1 cellular context compared by ENCODE assay signal in the genomic region with DNA sequence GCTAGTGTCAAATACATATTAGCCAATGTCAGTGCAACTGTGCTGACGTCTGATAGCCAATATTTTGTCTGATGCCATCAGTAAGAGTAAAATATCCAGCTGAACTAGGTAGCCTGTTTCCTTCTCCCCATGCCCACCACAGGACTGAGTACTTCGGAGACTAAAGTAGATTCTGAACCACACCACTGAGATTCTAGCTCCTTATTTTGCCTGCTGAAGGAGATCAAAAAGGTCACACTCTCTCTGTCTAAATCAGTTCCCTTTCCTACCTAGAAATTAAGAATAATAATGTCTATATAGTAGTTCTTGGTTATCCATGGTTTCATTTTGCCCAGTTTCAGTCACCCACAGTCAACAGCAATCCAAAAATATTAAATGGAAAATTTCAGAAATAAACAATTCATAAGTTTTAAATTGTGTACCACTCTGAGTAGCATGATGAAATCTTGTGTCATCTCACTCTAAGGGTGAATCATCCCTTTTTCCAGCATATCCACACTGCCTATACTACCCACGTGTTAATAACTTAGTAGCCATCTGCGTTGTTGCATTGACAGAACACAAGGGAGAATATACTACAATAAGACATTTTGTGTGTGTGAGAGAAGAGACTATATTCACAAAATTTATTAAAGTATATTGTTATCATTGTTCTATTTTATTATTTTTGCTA.
TF ChIP-seq lines count a peak whose summit lies in the region.

No MANE protein-coding gene starts in this region.

TF ChIP-seq in IMR-90, 13 proteins besides CTCF, POLR2A, EP300 and RAD21:
- TF ChIP-seq RCOR1 (IDR thresholded peaks at IDR 0.05; ENCODE audit: insufficient replicate concordance, low read length) (no peak), NFE2L2 (IDR thresholded peaks at IDR 0.05; ENCODE audit: low read depth, low read length) (no peak), CHD1 (IDR thresholded peaks at IDR 0.05; ENCODE audit: low read depth, low read length) (no peak), RFX5 (IDR thresholded peaks at IDR 0.05; ENCODE audit: low read depth, low read length) (no peak), CEBPB (IDR thresholded peaks at IDR 0.05; ENCODE audit: low read depth, low read length) (peak; percentile 88), MAFK (IDR thresholded peaks at IDR 0.05; ENCODE audit: low read depth, low read length) (no peak), MAZ (IDR thresholded peaks at IDR 0.05; ENCODE audit: borderline replicate concordance, low read depth, low read length) (no peak), SMC3 (IDR thresholded peaks at IDR 0.05; ENCODE audit: low read depth, low read length) (no peak), BHLHE40 (IDR thresholded peaks at IDR 0.05; ENCODE audit: low read depth, low read length) (no peak), MXI1 (IDR thresholded peaks at IDR 0.05; ENCODE audit: borderline replicate concordance, low read depth, low read length) (no peak), FOS (IDR thresholded peaks at IDR 0.05; ENCODE audit: low read depth, low read length) (no peak)
- TF ChIP-seq, protein P1, sequence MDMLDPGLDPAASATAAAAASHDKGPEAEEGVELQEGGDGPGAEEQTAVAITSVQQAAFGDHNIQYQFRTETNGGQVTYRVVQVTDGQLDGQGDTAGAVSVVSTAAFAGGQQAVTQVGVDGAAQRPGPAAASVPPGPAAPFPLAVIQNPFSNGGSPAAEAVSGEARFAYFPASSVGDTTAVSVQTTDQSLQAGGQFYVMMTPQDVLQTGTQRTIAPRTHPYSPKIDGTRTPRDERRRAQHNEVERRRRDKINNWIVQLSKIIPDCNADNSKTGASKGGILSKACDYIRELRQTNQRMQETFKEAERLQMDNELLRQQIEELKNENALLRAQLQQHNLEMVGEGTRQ (IDR thresholded peaks at IDR 0.05; ENCODE audit: low read depth, low read length): peak; percentile 24; the same call in 1 of the 2 replicates
- TF ChIP-seq, protein P2, sequence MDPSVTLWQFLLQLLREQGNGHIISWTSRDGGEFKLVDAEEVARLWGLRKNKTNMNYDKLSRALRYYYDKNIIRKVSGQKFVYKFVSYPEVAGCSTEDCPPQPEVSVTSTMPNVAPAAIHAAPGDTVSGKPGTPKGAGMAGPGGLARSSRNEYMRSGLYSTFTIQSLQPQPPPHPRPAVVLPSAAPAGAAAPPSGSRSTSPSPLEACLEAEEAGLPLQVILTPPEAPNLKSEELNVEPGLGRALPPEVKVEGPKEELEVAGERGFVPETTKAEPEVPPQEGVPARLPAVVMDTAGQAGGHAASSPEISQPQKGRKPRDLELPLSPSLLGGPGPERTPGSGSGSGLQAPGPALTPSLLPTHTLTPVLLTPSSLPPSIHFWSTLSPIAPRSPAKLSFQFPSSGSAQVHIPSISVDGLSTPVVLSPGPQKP (IDR thresholded peaks at IDR 0.05; ENCODE audit: borderline replicate concordance, low read depth, low read length): no peak
